Comparison of ENCODE assay signal across 8 cellular contexts in genomic region chr12:56157201-56158028, GRCh38. TPM values are rescaled to one million over a fixed set of nuclear protein-coding genes. Genes with fewer than 3 reads are reported as not detected.
DNase-seq lines count a peak whose midpoint lies in the region; ATAC-seq, FAIRE-seq and TF ChIP-seq lines count a peak whose summit lies in the region.

No MANE protein-coding gene starts in this region.

- no peaks in the 10 kb centered on the region for H3K27me3 Mint-ChIP-seq in central memory CD8-positive, alpha-beta T cell

- peak overlapping the region; percentile 71 to 75 for H3K9ac ChIP-seq in kidney (ENCODE audit: low read length in 2 of 2)

- ATAC-seq in GM18870 (IDR thresholded peaks at IDR 0.05; ENCODE audit: unreplicated experiment) (peak; percentile 25), HG03159 (IDR thresholded peaks at IDR 0.05; ENCODE audit: unreplicated experiment) (peak; percentile 32)
- ATAC-seq in central memory CD8-positive, alpha-beta T cell (replicated peaks; ENCODE audit: extremely low read depth, poor library complexity, severe bottlenecking): peak; percentile 34

- TF ChIP-seq CTCF in kidney (IDR thresholded peaks at IDR 0.05; ENCODE audit: borderline replicate concordance, extremely low read depth, insufficient read depth): peak; percentile 49

- peaks cover 27% of the 10 kb centered on the region for H3K36me3 Mint-ChIP-seq in central memory CD8-positive, alpha-beta T cell (ENCODE audit: insufficient read depth)

- H3K4me3 Mint-ChIP-seq in central memory CD8-positive, alpha-beta T cell: peak overlapping the region; percentile 94

- H3K4me1 ChIP-seq in kidney (ENCODE audit: control insufficient read depth in 1 of 2, insufficient read depth in 1 of 2, low read depth in 1 of 2, low read length in 2 of 2): peaks cover 28 to 33% of the 10 kb centered on the region in 2 donors

- intact Hi-C loops in kidney (cut with DNase I): no loop called here

- H3K9me3 Mint-ChIP-seq in central memory CD8-positive, alpha-beta T cell: no peaks in the 10 kb centered on the region

- H3K4me1 Mint-ChIP-seq in central memory CD8-positive, alpha-beta T cell: peaks cover 58% of the 10 kb centered on the region

- peaks cover 27 to 29% of the 10 kb centered on the region in 2 donors for H3K36me3 ChIP-seq in kidney (ENCODE audit: control insufficient read depth in 1 of 2, insufficient read depth in 2 of 2, low read length in 2 of 2)

- peak overlapping the region; percentile 86 to 90 for H3K27ac ChIP-seq in kidney (ENCODE audit: low read depth in 2 of 2, low read length in 2 of 2)

- no peaks in the 10 kb centered on the region for H3K9me3 ChIP-seq in kidney (ENCODE audit: control insufficient read depth in 1 of 2, low read length in 2 of 2)

- FAIRE-seq in kidney (lab: Jason Lieb, UNC): no peak

- peak overlapping the region; percentile 70 to 71 for H3K4me3 ChIP-seq in kidney (ENCODE audit: low read length in 2 of 2)

- H3K27ac Mint-ChIP-seq in central memory CD8-positive, alpha-beta T cell (ENCODE audit: low read depth): peak overlapping the region; percentile 94

- DNase-seq in AG08395 (ENCODE audit: low spot score) (peak; percentile 81), NCI-H2227 treated with DMSO at 0.1 percent for 48 hours (lab: John Stamatoyannopoulos, UW) (peak; percentile 85), kidney (peak; percentile 93)
- peak; percentile 13 to 30 (median 26) for DNase-seq in activated CD4-positive, CD25-positive, alpha-beta regulatory T cell (lab: John Stamatoyannopoulos, UW)
- peak in 1 of 2 donors; percentile 35 for DNase-seq in central memory CD8-positive, alpha-beta T cell (ENCODE audit: low spot score in 2 of 2)
- DNase-seq in stimulated activated CD4-positive, alpha-beta T cell treated with anti-CD3 and anti-CD28 coated beads, Interleukin-12 subunit alpha, Interleukin-12 subunit beta, amount 100 ng/mL, for 4 hours: peak; percentile 39

RNA-seq across cellular contexts. Expression of gene MYL6, which starts 0.7 kb away (rescaled TPM):
- 1,630 TPM for total RNA-seq in kidney
- polyA plus RNA-seq in kidney (ENCODE audit: insufficient read depth, low read depth, low replicate concordance): 4,190 TPM

RNA-seq across cellular contexts. Expression of gene MYL6B, which starts 5.0 kb away (rescaled TPM):
- 48.2 TPM for total RNA-seq in kidney
- polyA plus RNA-seq in kidney (ENCODE audit: insufficient read depth, low read depth, low replicate concordance): 142 TPM

RNA-seq across cellular contexts. Expression of gene ESYT1, which starts 29.3 kb away (rescaled TPM):
- 104 TPM for total RNA-seq in kidney
- polyA plus RNA-seq in kidney (ENCODE audit: insufficient read depth, low read depth, low replicate concordance): 40.4 TPM

RNA-seq across cellular contexts. Expression of gene SMARCC2, which starts 31.9 kb away (rescaled TPM):
- 112 TPM for total RNA-seq in kidney
- polyA plus RNA-seq in kidney (ENCODE audit: insufficient read depth, low read depth, low replicate concordance): 18.8 TPM

RNA-seq across cellular contexts. Expression of gene ZC3H10, which starts 39.3 kb away (rescaled TPM):
- total RNA-seq in kidney: 8.6 TPM
- polyA plus RNA-seq in kidney (ENCODE audit: insufficient read depth, low read depth, low replicate concordance): 2.4 TPM
